In genomic region chr11:75204012-75204674, GRCh38 we compare ENCODE assay signal across 18 cellular contexts. TPM values are rescaled to one million over a fixed set of nuclear protein-coding genes. Genes with fewer than 3 reads are reported as not detected.
"Had no signal": no experiment of that assay in that cellular context is flagged by ENCODE, and none has a peak within 500 bp of the region (broad histone marks: within the 10 kb centered on the region; RNA-seq: fewer than 3 reads in every experiment).

No MANE protein-coding gene starts in this region.

- H3K4me3 ChIP-seq: dorsolateral prefrontal cortex, esophagus muscularis mucosa, skin epidermis, suprapubic skin, vagina had no signal

- H3K9me3 ChIP-seq: esophagus muscularis mucosa, suprapubic skin, vagina had no signal

- FAIRE-seq: colon, frontal cortex, TTC549 had no signal

- H3K4me1 ChIP-seq: vagina had no signal

- H3K27me3 ChIP-seq: dorsolateral prefrontal cortex, suprapubic skin, vagina had no signal

- H3K36me3 ChIP-seq: vagina had no signal

- H3K27ac ChIP-seq: esophagus muscularis mucosa, skin epidermis, suprapubic skin, vagina had no signal

RNA-seq across cellular contexts. Expression of gene TPBGL, which starts 36.4 kb away (rescaled TPM):
- total RNA-seq: activated B cell treated with CpG ODN at 0.5 μM for 24 hours, frontal cortex, lung microvascular endothelial cell, osteocyte, progenitor cell of endocrine pancreas had no signal
- polyA plus RNA-seq: aorta had no signal

RNA-seq across cellular contexts. Expression of gene SLCO2B1, which starts 53.2 kb away (rescaled TPM):
- total RNA-seq: activated CD4-positive, alpha-beta T cell treated with anti-CD3 and anti-CD28 coated beads, Interleukin-2, amount 10 ng/mL, durations not matched to agents 24 days and 14 days; activated CD8-positive, alpha-beta memory T cell treated with anti-CD3 and anti-CD28 coated beads, Interleukin-2, amount 10 ng/mL, durations not matched to agents 7 days and 5 days; activated CD8-positive, alpha-beta T cell treated with anti-CD3 and anti-CD28 coated beads for 36 hours; neural crest cell had no signal
- polyA plus RNA-seq: naive thymus-derived CD4-positive, alpha-beta T cell had no signal
